In genomic region chr18:499351-500229, GRCh38 we compare ENCODE assay signal across 8 cellular contexts. TPM values are rescaled to one million over a fixed set of nuclear protein-coding genes. Genes with fewer than 3 reads are reported as not detected.
DNase-seq lines count a peak whose midpoint lies in the region; ATAC-seq and TF ChIP-seq lines count a peak whose summit lies in the region.

No MANE protein-coding gene starts in this region.

- no peaks in the 10 kb centered on the region for H3K36me3 ChIP-seq in SJCRH30

- H3K4me1 Mint-ChIP-seq in mesothelial cell of epicardium, result peaks cover 59% of the 10 kb centered on the region

- H3K4me3 ChIP-seq in coronary artery (peak overlapping the region; percentile 71), SJCRH30 (no peak overlapping the region)

- DNase-seq in Right ventricle myocardium inferior (ENCODE audit: missing footprints) (no peak), cardiac septum (ENCODE audit: low spot score) (no peak), coronary artery (ENCODE audit: low spot score) (no peak), mesothelial cell of epicardium (ENCODE audit: low spot score in 2 of 2, unreplicated experiment in 2 of 2) (peak; percentile 45 to 72), SJCRH30 (no peak), NCI-H526 (lab: John Stamatoyannopoulos, UW) (no peak)

- intact Hi-C loops in Right ventricle myocardium inferior (cut with DNase I) (loop anchor here (5.0 kb wide), 1 partner anchor 113 kb away; no protein-coding TSS in a partner anchor), cardiac septum (cut with DNase I) (no loop called here)

- H3K27ac ChIP-seq in coronary artery (peak overlapping the region in 1 of 2 donors; percentile 33), SJCRH30 (no peak overlapping the region)

- no peaks in the 10 kb centered on the region for H3K27me3 ChIP-seq in SJCRH30

- no peaks in the 10 kb centered on the region for H3K9me3 ChIP-seq in SJCRH30 (replicated peaks)

- H3K4me1 ChIP-seq in SJCRH30, result no peaks in the 10 kb centered on the region

- peak overlapping the region; percentile 89 for H3K4me3 Mint-ChIP-seq in mesothelial cell of epicardium

- peak overlapping the region; percentile 95 for H3K27ac Mint-ChIP-seq in mesothelial cell of epicardium

- H3K9me3 Mint-ChIP-seq in mesothelial cell of epicardium, result no peaks in the 10 kb centered on the region

- H3K27me3 Mint-ChIP-seq in mesothelial cell of epicardium (ENCODE audit: low read depth), result peaks cover 10% of the 10 kb centered on the region

- no peaks in the 10 kb centered on the region for H3K36me3 Mint-ChIP-seq in mesothelial cell of epicardium

- ATAC-seq in Right ventricle myocardium inferior (peak; percentile 44), GM21619 (IDR thresholded peaks at IDR 0.05; ENCODE audit: unreplicated experiment) (no peak), GM21737 (IDR thresholded peaks at IDR 0.05; ENCODE audit: unreplicated experiment) (no peak)

- TF ChIP-seq CTCF in coronary artery (IDR thresholded peaks at IDR 0.05), result no peak
- TF ChIP-seq CTCF in mesothelial cell of epicardium (IDR thresholded peaks at IDR 0.05; ENCODE audit: unreplicated experiment), result no peak

RNA-seq across cellular contexts. Expression of gene COLEC12, which starts 0.9 kb away (rescaled TPM):
- total RNA-seq in Right ventricle myocardium inferior (9.9 TPM), cardiac septum (5.5 TPM), mesothelial cell of epicardium (68.7 to 70.5 TPM (median 70.0 TPM) in 3 replicates)
- total RNA-seq in SJCRH30 (2014; rRNA removed; shearing (Covaris generic)), result not detected in 2 replicates

Comparison
In these comparisons a context has a peak if more than half of its experiments do, and no peak if none do; other contexts are left out.
1. DNase-seq: peak in mesothelial cell of epicardium (2 of 2); none in Right ventricle myocardium inferior (single experiment), cardiac septum (single experiment), coronary artery (single experiment), SJCRH30 (0 of 2) and NCI-H526 (0 of 2).